Comparison of ENCODE assay signal across 8 cellular contexts in the genomic region with DNA sequence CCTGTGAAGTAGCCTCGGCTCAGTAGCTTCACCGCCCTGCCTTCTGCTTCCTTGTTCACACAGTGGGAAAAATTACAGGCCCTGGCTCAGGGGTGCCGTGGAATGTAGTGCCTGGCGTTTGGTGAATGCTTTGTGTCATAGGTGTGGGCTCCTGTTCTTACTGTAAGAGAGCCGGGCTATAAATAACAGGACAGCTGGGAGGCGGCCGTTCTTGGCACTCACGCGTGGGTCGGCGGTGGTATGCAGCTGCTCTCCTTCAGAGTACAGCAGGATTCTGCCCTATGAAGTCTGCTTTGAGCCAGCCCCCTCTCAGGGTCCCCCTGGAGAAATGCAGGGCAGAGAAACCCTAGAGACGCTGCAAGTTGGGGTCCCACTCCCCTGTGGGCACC.
DNase-seq lines count a peak whose midpoint lies in the region; ATAC-seq and TF ChIP-seq lines count a peak whose summit lies in the region.
"Had no signal": no experiment of that assay in that cellular context is flagged by ENCODE, and none has a peak within 500 bp of the region (broad histone marks: within the 10 kb centered on the region; RNA-seq: fewer than 3 reads in every experiment).

No MANE protein-coding gene starts in this region.

- in situ Hi-C loops in KBM-7 (cut with MboI; ENCODE audit: low pct_unique_long_range_greater_than_20kb, low sequenced_read_pairs), result no loop called here

- H3K4me3 ChIP-seq in choroid plexus epithelial cell (ENCODE audit: low read depth, low read length) (no peak overlapping the region), left lung (no peak overlapping the region), stomach (no peak overlapping the region)

- intact Hi-C loops in left lung (cut with DNase I), result no loop called here
- intact Hi-C loops in stomach (cut with DNase I; ENCODE audit: low total_unique reads), result no loop called here

- 65 to 79% (median 70%) methylated on average over 11 to 12 of the region's 12 CpGs for WGBS in stomach, 5 donors

- no peaks in the 10 kb centered on the region for H3K27me3 ChIP-seq in left lung
- no peaks in the 10 kb centered on the region for H3K27me3 ChIP-seq in stomach

- TF ChIP-seq POLR2A in stomach (IDR thresholded peaks at IDR 0.05), result no peak

- peak; percentile 51 for ATAC-seq in left lung

- peaks cover 4 to 6% of the 10 kb centered on the region in 2 donors for H3K4me1 ChIP-seq in left lung
- peaks cover 5 to 12% (median 10%) of the 10 kb centered on the region in 4 donors for H3K4me1 ChIP-seq in stomach

- no peaks in the 10 kb centered on the region for H3K9me3 ChIP-seq in left lung
- no peaks in the 10 kb centered on the region for H3K9me3 ChIP-seq in stomach

- TF ChIP-seq CTCF in choroid plexus epithelial cell (conservative IDR thresholded peaks at IDR 0.05; ENCODE audit: low read depth, low read length) (no peak), left lung (IDR thresholded peaks at IDR 0.05) (no peak), stomach (IDR thresholded peaks at IDR 0.05) (no peak)

- H3K36me3 ChIP-seq in left lung (no peaks in the 10 kb centered on the region), stomach (peaks cover 0 to 26% (median 21%) of the 10 kb centered on the region in 4 donors)

- DNase-seq in NCI-H1694 treated with DMSO at 0.1 percent for 48 hours (lab: John Stamatoyannopoulos, UW) (peak; percentile 54), choroid plexus epithelial cell (ENCODE audit: low read depth) (peak; percentile 55), left lung (peak; percentile 46 to 49), stomach (no peak), medulla oblongata (ENCODE audit: extremely low spot score) (no peak), KBM-7 (no peak), SW 1271 (lab: John Stamatoyannopoulos, UW) (no peak)
- DNase-seq: NCI-H1092 treated with DMSO at 0.1 percent for 48 hours had no signal

- H3K27ac ChIP-seq in left lung (peak overlapping the region; percentile 65 to 79), stomach (peak overlapping the region in 4 of 5 donors; percentile 39 to 77 (median 58))

- no peak for TF ChIP-seq EP300 in stomach (IDR thresholded peaks at IDR 0.05)

Comparison
In these comparisons a context has a peak if more than half of its experiments do, and no peak if none do; other contexts are left out.
1. DNase-seq: peak in NCI-H1694 treated with DMSO at 0.1 percent for 48 hours (single experiment), choroid plexus epithelial cell (single experiment) and left lung (2 of 2); none in stomach (single experiment), medulla oblongata (single experiment), KBM-7 (single experiment) and SW 1271 (0 of 2).